13 cellular contexts compared by ENCODE assay signal in genomic region chr9:27622688-27623340, GRCh38.
"Had no signal": no experiment of that assay in that cellular context is flagged by ENCODE, and none has a peak within 500 bp of the region (broad histone marks: within the 10 kb centered on the region; RNA-seq: fewer than 3 reads in every experiment).

No MANE protein-coding gene starts in this region.

- H3K4me3 ChIP-seq: ascending aorta, gastrocnemius medialis, left lung, stomach, thoracic aorta had no signal

- H3K4me1 ChIP-seq: ascending aorta, gastrocnemius medialis had no signal

- H3K9me3 ChIP-seq: ascending aorta, gastrocnemius medialis, left lung, stomach, thoracic aorta had no signal

- H3K36me3 ChIP-seq: ascending aorta, gastrocnemius medialis, left lung, stomach, thoracic aorta had no signal

- H3K27me3 ChIP-seq: ascending aorta, gastrocnemius medialis, left lung, stomach had no signal

- H3K27ac ChIP-seq: ascending aorta, gastrocnemius medialis, stomach, thoracic aorta had no signal

- DNase-seq: activated CD4-positive, alpha-beta memory T cell treated with anti-CD3 and anti-CD28 coated beads for 36 hours; activated CD4-positive, alpha-beta T cell treated with anti-CD3 and anti-CD28 coated beads for 1 hour; activated T-cell treated with anti-CD3 and anti-CD28 coated beads, Interleukin-2, amount 50 U/mL, for 72 hours; effector CD4-positive, alpha-beta T cell; gastrocnemius medialis; left lung; occipital lobe; stimulated activated CD4-positive, alpha-beta T cell treated with anti-CD3 and anti-CD28 coated beads, Interleukin-15, amount 100 ng/mL, for 24 hours; stimulated activated CD4-positive, alpha-beta T cell treated with anti-CD3 and anti-CD28 coated beads, Interleukin-4, amount 100 ng/mL, for 4 hours; stomach had no signal

- ATAC-seq: activated T-cell treated with anti-CD3 and anti-CD28 coated beads, Interleukin-2, amount 50 U/mL, for 72 hours; gastrocnemius medialis; left lung; natural killer cell treated with Interleukin-12 subunit alpha and Interleukin-12 subunit beta and Interleukin-15 and Interleukin-18, amount 100 ng/mL, for 72 hours had no signal
